In the genomic region with DNA sequence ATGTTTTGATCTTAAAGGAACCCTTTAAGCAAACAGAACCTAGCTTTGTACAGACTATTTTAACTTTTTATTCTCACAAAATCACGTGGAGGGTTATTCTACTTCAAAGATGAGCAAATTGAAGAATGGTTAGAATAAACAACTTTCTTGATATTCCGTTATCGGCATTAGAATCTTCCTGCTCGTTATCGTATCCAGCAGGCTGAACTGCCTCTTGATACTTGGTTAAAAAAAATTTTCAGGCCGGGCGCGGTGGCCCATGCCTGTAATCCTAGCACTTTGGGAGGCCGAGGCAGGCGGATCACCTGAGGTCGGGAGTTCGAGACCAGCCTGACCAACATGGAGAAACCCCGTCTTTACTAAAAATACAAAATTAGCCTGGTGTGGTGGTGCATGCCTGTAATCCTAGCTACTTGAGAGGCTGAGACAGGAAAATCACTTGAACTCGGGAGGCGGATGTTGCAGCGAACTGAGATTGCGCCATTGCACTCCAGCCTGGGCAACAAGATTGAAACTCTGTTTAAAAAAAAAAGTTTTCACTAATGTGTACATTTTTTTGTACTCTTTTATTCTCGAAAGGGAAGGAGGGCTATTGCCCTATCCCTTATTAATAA, we compare ENCODE assay signal across 2 cellular contexts.
TF ChIP-seq lines count a peak whose summit lies in the region.

No MANE protein-coding gene starts in this region.

TF ChIP-seq in IMR-90, 13 proteins besides CTCF, POLR2A, EP300 and RAD21:
- TF ChIP-seq SMC3 (IDR thresholded peaks at IDR 0.05; ENCODE audit: low read depth, low read length) (peak; percentile 5; the same call in 1 of the 2 replicates), CHD1 (IDR thresholded peaks at IDR 0.05; ENCODE audit: low read depth, low read length) (0 out of 2 replicates have a peak, but pooled peaks have one; percentile 11), CEBPB (IDR thresholded peaks at IDR 0.05; ENCODE audit: low read depth, low read length) (peak; percentile 90)
- TF ChIP-seq, protein P1, sequence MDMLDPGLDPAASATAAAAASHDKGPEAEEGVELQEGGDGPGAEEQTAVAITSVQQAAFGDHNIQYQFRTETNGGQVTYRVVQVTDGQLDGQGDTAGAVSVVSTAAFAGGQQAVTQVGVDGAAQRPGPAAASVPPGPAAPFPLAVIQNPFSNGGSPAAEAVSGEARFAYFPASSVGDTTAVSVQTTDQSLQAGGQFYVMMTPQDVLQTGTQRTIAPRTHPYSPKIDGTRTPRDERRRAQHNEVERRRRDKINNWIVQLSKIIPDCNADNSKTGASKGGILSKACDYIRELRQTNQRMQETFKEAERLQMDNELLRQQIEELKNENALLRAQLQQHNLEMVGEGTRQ (IDR thresholded peaks at IDR 0.05; ENCODE audit: low read depth, low read length), result peak; percentile 14; the same call in 1 of the 2 replicates
TF ChIP-seq in IMR-90: peak in this region for 4; not testable (repeated sequence) for 9.

TF ChIP-seq in WTC11, 78 proteins besides CTCF, POLR2A, EP300 and RAD21:
- TF ChIP-seq, protein P2, sequence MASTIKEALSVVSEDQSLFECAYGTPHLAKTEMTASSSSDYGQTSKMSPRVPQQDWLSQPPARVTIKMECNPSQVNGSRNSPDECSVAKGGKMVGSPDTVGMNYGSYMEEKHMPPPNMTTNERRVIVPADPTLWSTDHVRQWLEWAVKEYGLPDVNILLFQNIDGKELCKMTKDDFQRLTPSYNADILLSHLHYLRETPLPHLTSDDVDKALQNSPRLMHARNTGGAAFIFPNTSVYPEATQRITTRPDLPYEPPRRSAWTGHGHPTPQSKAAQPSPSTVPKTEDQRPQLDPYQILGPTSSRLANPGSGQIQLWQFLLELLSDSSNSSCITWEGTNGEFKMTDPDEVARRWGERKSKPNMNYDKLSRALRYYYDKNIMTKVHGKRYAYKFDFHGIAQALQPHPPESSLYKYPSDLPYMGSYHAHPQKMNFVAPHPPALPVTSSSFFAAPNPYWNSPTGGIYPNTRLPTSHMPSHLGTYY (CRISPR knock-in tag; IDR thresholded peaks at IDR 0.05), result 0 out of 2 replicates have a peak, but pooled peaks have one; percentile 4
- TF ChIP-seq, protein P3, sequence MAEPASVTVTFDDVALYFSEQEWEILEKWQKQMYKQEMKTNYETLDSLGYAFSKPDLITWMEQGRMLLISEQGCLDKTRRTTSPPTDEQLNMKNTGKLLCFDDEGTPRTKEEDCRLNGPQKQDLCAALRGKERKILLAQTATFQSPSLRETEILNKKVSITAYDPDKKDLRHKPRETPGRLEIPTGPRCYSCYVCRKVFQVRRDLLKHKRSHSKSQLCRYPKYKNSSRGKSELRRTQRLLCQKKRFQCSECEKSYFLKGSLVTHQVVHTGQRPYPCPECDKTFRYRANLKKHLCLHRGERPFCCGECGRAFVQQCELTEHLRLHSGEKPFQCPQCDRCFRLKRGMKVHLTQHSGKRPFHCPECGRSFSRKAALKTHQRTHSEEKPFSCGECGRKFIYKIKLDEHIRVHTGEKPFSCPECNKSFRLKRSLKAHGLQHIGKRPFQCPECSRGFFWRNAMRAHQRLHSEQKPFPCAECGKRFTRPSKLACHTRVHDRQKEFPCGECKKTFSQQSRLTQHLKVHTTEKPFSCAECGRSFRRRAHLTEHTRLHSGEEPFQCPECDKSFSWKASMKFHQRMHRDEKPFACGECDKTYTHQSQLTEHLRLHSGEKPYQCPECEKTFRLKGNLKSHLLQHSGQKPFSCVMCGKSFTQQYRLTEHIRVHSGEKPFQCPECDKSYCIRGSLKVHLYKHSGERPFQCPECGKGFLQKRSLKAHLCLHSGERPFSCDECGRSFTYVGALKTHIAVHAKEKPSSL (CRISPR knock-in tag; conservative IDR thresholded peaks at IDR 0.05), result 0 out of 2 replicates have a peak, but pooled peaks have one; percentile 10
- TF ChIP-seq, protein P4, sequence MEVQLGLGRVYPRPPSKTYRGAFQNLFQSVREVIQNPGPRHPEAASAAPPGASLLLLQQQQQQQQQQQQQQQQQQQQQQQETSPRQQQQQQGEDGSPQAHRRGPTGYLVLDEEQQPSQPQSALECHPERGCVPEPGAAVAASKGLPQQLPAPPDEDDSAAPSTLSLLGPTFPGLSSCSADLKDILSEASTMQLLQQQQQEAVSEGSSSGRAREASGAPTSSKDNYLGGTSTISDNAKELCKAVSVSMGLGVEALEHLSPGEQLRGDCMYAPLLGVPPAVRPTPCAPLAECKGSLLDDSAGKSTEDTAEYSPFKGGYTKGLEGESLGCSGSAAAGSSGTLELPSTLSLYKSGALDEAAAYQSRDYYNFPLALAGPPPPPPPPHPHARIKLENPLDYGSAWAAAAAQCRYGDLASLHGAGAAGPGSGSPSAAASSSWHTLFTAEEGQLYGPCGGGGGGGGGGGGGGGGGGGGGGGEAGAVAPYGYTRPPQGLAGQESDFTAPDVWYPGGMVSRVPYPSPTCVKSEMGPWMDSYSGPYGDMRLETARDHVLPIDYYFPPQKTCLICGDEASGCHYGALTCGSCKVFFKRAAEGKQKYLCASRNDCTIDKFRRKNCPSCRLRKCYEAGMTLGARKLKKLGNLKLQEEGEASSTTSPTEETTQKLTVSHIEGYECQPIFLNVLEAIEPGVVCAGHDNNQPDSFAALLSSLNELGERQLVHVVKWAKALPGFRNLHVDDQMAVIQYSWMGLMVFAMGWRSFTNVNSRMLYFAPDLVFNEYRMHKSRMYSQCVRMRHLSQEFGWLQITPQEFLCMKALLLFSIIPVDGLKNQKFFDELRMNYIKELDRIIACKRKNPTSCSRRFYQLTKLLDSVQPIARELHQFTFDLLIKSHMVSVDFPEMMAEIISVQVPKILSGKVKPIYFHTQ (CRISPR knock-in tag; IDR thresholded peaks at IDR 0.05), result peak; percentile 85; the same call in 1 of the 2 replicates
